In genomic region chr15:67823371-67824156, GRCh38 we compare ENCODE assay signal across 10 cellular contexts. TPM values are rescaled to one million over a fixed set of nuclear protein-coding genes. Genes with fewer than 3 reads are reported as not detected.
DNase-seq lines count a peak whose midpoint lies in the region; ATAC-seq, FAIRE-seq and TF ChIP-seq lines count a peak whose summit lies in the region.
"Had no signal": no experiment of that assay in that cellular context is flagged by ENCODE, and none has a peak within 500 bp of the region (broad histone marks: within the 10 kb centered on the region; RNA-seq: fewer than 3 reads in every experiment).

No MANE protein-coding gene starts in this region.

- H2AFZ ChIP-seq in ACC112 (ENCODE audit: low read length, unreplicated experiment) = no peak overlapping the region

- H3K4me3 ChIP-seq in ACC112 (ENCODE audit: low read depth, low read length) = peak overlapping the region; percentile 33; the same call in 1 of the 2 replicates
- H3K4me3 ChIP-seq in kidney (ENCODE audit: low read length in 2 of 2) = no peak overlapping the region

- H3K36me3 ChIP-seq in ACC112 (ENCODE audit: insufficient read depth, low read length) = no peaks in the 10 kb centered on the region
- no peaks in the 10 kb centered on the region for H3K36me3 ChIP-seq in ES-I3 (ENCODE audit: insufficient read depth, low read length)
- H3K36me3 ChIP-seq in kidney (ENCODE audit: control insufficient read depth in 1 of 2, insufficient read depth in 2 of 2, low read length in 2 of 2) = no peaks in the 10 kb centered on the region
- H3K36me3 ChIP-seq: esophagus squamous epithelium had no signal

- H3K4me1 ChIP-seq in ACC112 (ENCODE audit: control insufficient read depth, insufficient read depth, low read length, unreplicated experiment) (no peaks in the 10 kb centered on the region), ES-I3 (ENCODE audit: insufficient read depth, low read length) (peaks cover 4% of the 10 kb centered on the region; the same call in 1 of the 2 replicates), kidney (ENCODE audit: control insufficient read depth in 1 of 2, insufficient read depth in 1 of 2, low read depth in 1 of 2, low read length in 2 of 2) (peaks cover 0 to 5% of the 10 kb centered on the region in 2 donors)

- H3K9ac ChIP-seq in ES-I3 (ENCODE audit: low read depth, low read length) (peak overlapping the region; percentile 1; the same call in 1 of the 2 replicates), kidney (ENCODE audit: low read length in 2 of 2) (no peak overlapping the region)

- H3K27ac ChIP-seq in ACC112 (ENCODE audit: low read depth, low read length) = no peak overlapping the region
- no peak overlapping the region for H3K27ac ChIP-seq in kidney (ENCODE audit: low read depth in 2 of 2, low read length in 2 of 2)
- H3K27ac ChIP-seq: esophagus squamous epithelium had no signal

- ATAC-seq in SK-N-SH treated with all-trans-retinoic acid at 6 μM for 48 hours (peak; percentile 69), HG02642 (IDR thresholded peaks at IDR 0.05; ENCODE audit: poor library complexity, unreplicated experiment) (no peak)

- peaks cover 98% of the 10 kb centered on the region for H3K27me3 ChIP-seq in ACC112 (ENCODE audit: insufficient read depth, low read length)

- no peak for TF ChIP-seq CTCF in kidney (IDR thresholded peaks at IDR 0.05; ENCODE audit: borderline replicate concordance, extremely low read depth, insufficient read depth)

- H3K9me3 ChIP-seq in ES-I3 (ENCODE audit: control insufficient read depth, insufficient read depth, low read length) = no peaks in the 10 kb centered on the region
- no peaks in the 10 kb centered on the region for H3K9me3 ChIP-seq in kidney (ENCODE audit: control insufficient read depth in 1 of 2, low read length in 2 of 2)
- H3K9me3 ChIP-seq: esophagus squamous epithelium had no signal

- H3K79me2 ChIP-seq in ACC112 (ENCODE audit: control insufficient read depth, insufficient read depth, low read length, unreplicated experiment) = no peaks in the 10 kb centered on the region

- intact Hi-C loops in kidney (cut with DNase I) = no loop called here

- FAIRE-seq in kidney (lab: Jason Lieb, UNC) = no peak

- DNase-seq in kidney = peak; percentile 53
- no peak for DNase-seq in DMS114 treated with DMSO at 0.1 percent for 48 hours (lab: John Stamatoyannopoulos, UW; ENCODE audit: unreplicated experiment)
- no peak for DNase-seq in AML-193 (lab: John Stamatoyannopoulos, UW)
- DNase-seq in activated gamma-delta T cell treated with Interleukin-2 at 50 U/mL for 16 hours = no peak
- DNase-seq: esophagus squamous epithelium, occipital lobe had no signal

TF ChIP-seq in SK-N-SH treated with all-trans-retinoic acid at 6 μM for 48 hours, 23 proteins besides CTCF, POLR2A, EP300 and RAD21:
- TF ChIP-seq SNAI2 (CRISPR knock-in tag; IDR thresholded peaks at IDR 0.05) (no peak), ESRRG (CRISPR knock-in tag; IDR thresholded peaks at IDR 0.05) (no peak), ZNF70 (CRISPR knock-in tag; IDR thresholded peaks at IDR 0.05) (no peak), GLIS3 (CRISPR knock-in tag; IDR thresholded peaks at IDR 0.05) (no peak), CSRNP3 (CRISPR knock-in tag; IDR thresholded peaks at IDR 0.05) (no peak), POU6F1 (CRISPR knock-in tag; IDR thresholded peaks at IDR 0.05; ENCODE audit: borderline replicate concordance, low read depth) (no peak), ZNF8 (CRISPR knock-in tag; IDR thresholded peaks at IDR 0.05) (no peak)

RNA-seq across cellular contexts. Expression of gene SKOR1, which starts 1.7 kb away (rescaled TPM):
- total RNA-seq in kidney = 0.57 TPM
- polyA plus RNA-seq in kidney (ENCODE audit: insufficient read depth, low read depth, low replicate concordance) = 0.22 TPM

RNA-seq across cellular contexts. Expression of gene RNU6-1, which starts 16.3 kb away (rescaled TPM):
- total RNA-seq in kidney = not detected
- not detected for polyA plus RNA-seq in kidney (ENCODE audit: insufficient read depth, low read depth, low replicate concordance)
- total RNA-seq: esophagus squamous epithelium, occipital lobe had no signal
